Comparison of ENCODE assay signal across 1 cellular context in the genomic region with DNA sequence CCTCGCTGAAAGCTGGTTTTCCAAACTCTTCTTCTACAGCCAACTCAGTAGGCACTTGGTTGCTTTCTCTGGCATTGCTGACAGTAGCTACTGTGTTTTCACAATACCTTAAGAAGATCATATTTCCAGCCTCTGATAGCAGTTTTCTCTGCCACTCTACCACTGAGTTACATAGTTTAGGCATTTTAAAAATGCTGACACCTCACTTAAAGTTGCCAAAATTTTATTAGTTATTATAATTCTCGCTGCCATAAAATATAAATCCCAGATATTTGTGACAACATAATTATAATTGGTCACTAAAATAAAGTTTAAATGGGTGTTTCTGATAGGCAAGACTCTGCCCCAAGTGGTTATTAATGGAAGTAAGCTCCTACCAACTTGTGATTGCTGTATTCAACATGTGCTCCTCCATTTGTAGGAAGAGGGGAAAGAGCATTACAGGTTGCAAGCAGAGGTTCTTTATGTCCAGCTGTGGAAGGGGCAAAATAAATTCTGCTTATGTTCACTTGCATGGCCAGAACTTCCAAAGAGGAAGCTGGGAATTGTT.
TF ChIP-seq lines count a peak whose summit lies in the region.

No MANE protein-coding gene starts in this region.

TF ChIP-seq in GM12878, 131 proteins besides CTCF, POLR2A, EP300 and RAD21 (continued from another document):
- TF ChIP-seq MEF2B (IDR thresholded peaks at IDR 0.05; ENCODE audit: partially characterized antibody, poor library complexity, severe bottlenecking) = no peak
- TF ChIP-seq SREBF2 (IDR thresholded peaks at IDR 0.05; ENCODE audit: low read length) = no peak
- TF ChIP-seq TCF12 (IDR thresholded peaks at IDR 0.05; ENCODE audit: low read depth, low read length) = no peak
- TF ChIP-seq SP1 (IDR thresholded peaks at IDR 0.05; ENCODE audit: low read depth, low read length) = no peak
- no peak for TF ChIP-seq FOXK2 (IDR thresholded peaks at IDR 0.05)
- no peak for TF ChIP-seq SMARCA5 (IDR thresholded peaks at IDR 0.05)
- no peak for TF ChIP-seq POLR2AphosphoS5 (IDR thresholded peaks at IDR 0.05; ENCODE audit: low read length)
- no peak for TF ChIP-seq NR2C2 (IDR thresholded peaks at IDR 0.05; ENCODE audit: borderline replicate concordance, control insufficient read depth, insufficient read length, low read depth)
- TF ChIP-seq SMAD5 (IDR thresholded peaks at IDR 0.05; ENCODE audit: low read depth) = no peak
TF ChIP-seq in GM12878: peak in this region for 0.
